In the genomic region with DNA sequence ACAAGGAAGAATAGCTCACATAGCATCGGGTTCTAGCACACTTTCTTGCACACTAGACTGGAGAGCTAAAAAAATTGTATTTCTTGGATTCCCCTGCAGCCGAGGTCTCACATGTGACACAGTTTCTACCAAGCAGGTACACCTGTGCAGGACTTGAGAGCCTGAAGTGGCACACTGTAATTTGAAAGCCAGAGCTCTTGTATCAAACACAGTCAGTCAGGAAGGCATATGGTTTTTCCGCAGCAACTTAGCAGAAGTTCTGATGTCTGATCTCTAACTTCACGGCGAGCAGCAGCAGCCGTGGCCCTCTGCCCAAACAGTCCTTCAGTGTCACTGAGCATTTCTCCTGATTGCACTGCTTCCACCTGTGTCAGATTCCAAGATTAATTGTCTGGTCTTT, we compare ENCODE assay signal across 29 cellular contexts. TPM values are rescaled to one million over a fixed set of nuclear protein-coding genes. Genes with fewer than 3 reads are reported as not detected.
DNase-seq lines count a peak whose midpoint lies in the region; ATAC-seq and TF ChIP-seq lines count a peak whose summit lies in the region.
"Had no signal": no experiment of that assay in that cellular context is flagged by ENCODE, and none has a peak within 500 bp of the region (broad histone marks: within the 10 kb centered on the region; RNA-seq: fewer than 3 reads in every experiment).

No MANE protein-coding gene starts in this region.

- no peaks in the 10 kb centered on the region for H3K9me3 Mint-ChIP-seq in activated naive CD4-positive, alpha-beta T cell treated with anti-CD3 and anti-CD28 coated beads, Interleukin-2, amount 50 U/mL, for 24 hours
- no peaks in the 10 kb centered on the region for H3K9me3 Mint-ChIP-seq in endothelial cell (ENCODE audit: unreplicated experiment)

- H3K4me3 Mint-ChIP-seq in activated naive CD4-positive, alpha-beta T cell treated with anti-CD3 and anti-CD28 coated beads, Interleukin-2, amount 50 U/mL, for 24 hours = no peak overlapping the region
- H3K4me3 Mint-ChIP-seq in T-helper 17 cell (no peak overlapping the region), endothelial cell (ENCODE audit: unreplicated experiment) (no peak overlapping the region)

- H3K4me1 ChIP-seq in left lung = peaks cover 15 to 30% of the 10 kb centered on the region in 2 donors
- peaks cover 47% of the 10 kb centered on the region for H3K4me1 ChIP-seq in stomach smooth muscle (ENCODE audit: control insufficient read depth, insufficient read depth, low read length)

- H3K4me3 ChIP-seq in left lung (no peak overlapping the region), stomach smooth muscle (ENCODE audit: low read length in 2 of 2) (no peak overlapping the region)
- H3K4me3 ChIP-seq: adrenal gland, body of pancreas, MG63, transverse colon had no signal

- no peaks in the 10 kb centered on the region for H3K27me3 Mint-ChIP-seq in activated naive CD4-positive, alpha-beta T cell treated with anti-CD3 and anti-CD28 coated beads, Interleukin-2, amount 50 U/mL, for 24 hours
- H3K27me3 Mint-ChIP-seq in T-helper 17 cell (no peaks in the 10 kb centered on the region), endothelial cell (ENCODE audit: unreplicated experiment) (no peaks in the 10 kb centered on the region)

- H3K9ac ChIP-seq in stomach smooth muscle (ENCODE audit: low read length in 2 of 2) = no peak overlapping the region

- H3K36me3 Mint-ChIP-seq in activated naive CD4-positive, alpha-beta T cell treated with anti-CD3 and anti-CD28 coated beads, Interleukin-2, amount 50 U/mL, for 24 hours = peaks cover 30% of the 10 kb centered on the region
- H3K36me3 Mint-ChIP-seq in T-helper 17 cell (ENCODE audit: low read depth) (peaks cover 17% of the 10 kb centered on the region), endothelial cell (ENCODE audit: low read depth, unreplicated experiment) (no peaks in the 10 kb centered on the region)

- H3K27me3 ChIP-seq in left lung = no peaks in the 10 kb centered on the region
- H3K27me3 ChIP-seq in stomach smooth muscle (ENCODE audit: control insufficient read depth in 1 of 2, insufficient read depth in 2 of 2, low read length in 2 of 2) = no peaks in the 10 kb centered on the region
- H3K27me3 ChIP-seq: adrenal gland, body of pancreas, MG63, neutrophil, transverse colon had no signal

- intact Hi-C loops in left lung (cut with DNase I) = no loop called here

- peak overlapping the region; percentile 78 for H3K27ac Mint-ChIP-seq in activated naive CD4-positive, alpha-beta T cell treated with anti-CD3 and anti-CD28 coated beads, Interleukin-2, amount 50 U/mL, for 24 hours
- H3K27ac Mint-ChIP-seq in T-helper 17 cell (peak overlapping the region; percentile 95), endothelial cell (ENCODE audit: unreplicated experiment) (no peak overlapping the region)

- no peak for TF ChIP-seq CTCF in left lung (IDR thresholded peaks at IDR 0.05)
- TF ChIP-seq CTCF in endothelial cell (IDR thresholded peaks at IDR 0.05; ENCODE audit: unreplicated experiment) = no peak

- DNase-seq in activated naive CD4-positive, alpha-beta T cell treated with anti-CD3 and anti-CD28 coated beads, Interleukin-2, amount 50 U/mL, for 16 hours = no peak
- DNase-seq in T-helper 17 cell (no peak), left lung (no peak), endothelial cell (ENCODE audit: low spot score) (no peak), anterior cingulate cortex (lab: John Stamatoyannopoulos, UW) (no peak), NCI-H2196 treated with DMSO at 0.1 percent for 48 hours (lab: John Stamatoyannopoulos, UW; ENCODE audit: unreplicated experiment) (no peak)
- DNase-seq: 8988T; activated T-cell treated with anti-CD3 and anti-CD28 coated beads, Interleukin-2, amount 50 U/mL, for 48 hours; adrenal gland; C1 segment of cervical spinal cord; DMS79 treated with DMSO at 0.1 percent for 48 hours; GF-D8; H7; hypothalamus; KG1; left colon; mesenchymal stem cell; MG63; NCI-H2029; NCI-H69; PC-3; stimulated activated CD4-positive, alpha-beta T cell treated with anti-CD3 and anti-CD28 coated beads, Interleukin-15, amount 100 ng/mL, for 24 hours; stimulated activated CD4-positive, alpha-beta T cell treated with anti-CD3 and anti-CD28 coated beads, Interleukin-4, amount 100 ng/mL, for 4 hours; transverse colon had no signal

- no peaks in the 10 kb centered on the region for H3K9me3 ChIP-seq in T-helper 17 cell (ENCODE audit: control insufficient read depth, low read length, poor library complexity, severe bottlenecking)
- H3K9me3 ChIP-seq in left lung = no peaks in the 10 kb centered on the region
- H3K9me3 ChIP-seq in stomach smooth muscle (ENCODE audit: control insufficient read depth in 2 of 2, low read length in 2 of 2) = no peaks in the 10 kb centered on the region
- H3K9me3 ChIP-seq: adrenal gland, body of pancreas, MG63, neutrophil, transverse colon had no signal

- ATAC-seq in T-helper 17 cell = no peak
- ATAC-seq in left lung = peak; percentile 67
- ATAC-seq: body of pancreas, left colon, PC-3, SK-N-SH treated with all-trans-retinoic acid at 6 μM for 48 hours had no signal

- H3K36me3 ChIP-seq in left lung (peaks cover 0 to 28% of the 10 kb centered on the region in 2 donors), stomach smooth muscle (ENCODE audit: control insufficient read depth in 2 of 2, insufficient read depth in 2 of 2, low read length in 2 of 2) (peaks cover 6 to 14% of the 10 kb centered on the region in 2 donors)

- H3K4me1 Mint-ChIP-seq in activated naive CD4-positive, alpha-beta T cell treated with anti-CD3 and anti-CD28 coated beads, Interleukin-2, amount 50 U/mL, for 24 hours = peaks cover 81% of the 10 kb centered on the region
- H3K4me1 Mint-ChIP-seq in T-helper 17 cell (peaks cover 49% of the 10 kb centered on the region), endothelial cell (ENCODE audit: unreplicated experiment) (peaks cover 16% of the 10 kb centered on the region)

- H3K27ac ChIP-seq in left lung = no peak overlapping the region
- H3K27ac ChIP-seq in stomach smooth muscle (ENCODE audit: low read length) = peak overlapping the region; percentile 42
- H3K27ac ChIP-seq: neutrophil had no signal

RNA-seq across cellular contexts. Expression of a gene that starts 25.5 kb away (rescaled TPM):
- total RNA-seq in T-helper 17 cell (10 to 100 TPM; 26.8 to 28.2 TPM), left lung (10 to 100 TPM; 61.0 to 88.1 TPM), endothelial cell (ENCODE audit: unreplicated experiment) (32.6 TPM)
